In the genomic region with DNA sequence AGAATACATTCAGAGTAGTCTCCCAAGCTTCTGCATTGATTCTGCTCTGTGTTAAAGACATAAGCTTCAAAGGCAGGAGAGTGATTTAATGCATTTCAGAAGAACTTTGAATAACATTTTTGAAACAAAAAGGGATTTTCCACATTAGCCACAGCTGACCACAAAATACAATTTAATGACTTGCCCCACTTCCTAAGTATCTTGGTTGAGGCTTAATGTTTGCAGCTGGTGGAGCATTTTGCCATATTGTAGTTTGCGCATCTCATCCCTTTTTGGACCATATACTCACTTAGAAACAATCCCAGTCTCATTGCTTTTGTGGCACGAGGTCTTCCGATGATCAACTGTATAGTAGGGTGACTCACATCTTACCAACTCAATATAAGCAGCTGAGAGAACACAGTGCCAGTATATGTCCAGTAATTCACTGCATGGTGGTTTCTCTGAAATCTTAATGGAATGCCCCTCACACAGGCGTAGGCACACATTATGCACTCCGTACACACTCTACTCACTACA, we compare ENCODE assay signal across 8 cellular contexts.
A peak's percentile ranks its signal among the peaks of the same experiment; 100 is the strongest.
DNase-seq lines count a peak whose midpoint lies in the region; ATAC-seq and TF ChIP-seq lines count a peak whose summit lies in the region.

No MANE protein-coding gene starts in this region.

- no peaks in the 10 kb centered on the region for H3K9me3 ChIP-seq in AG04450 (ENCODE audit: control insufficient read depth, insufficient read depth, low read length)

- peak overlapping the region; percentile 42 for H3K4me3 Mint-ChIP-seq in activated naive CD8-positive, alpha-beta T cell treated with anti-CD3 and anti-CD28 coated beads, Interleukin-2, amount 10 ng/mL, durations not matched to agents 7 days and 5 days

- no peak overlapping the region for H3K4me3 ChIP-seq in AG04450 (ENCODE audit: low read depth, low read length)

- POLR2A ChIA-PET in AG04450 (lab: Yijun Ruan, JAX) = interaction anchor here (0.7 kb wide), 1 partner anchor 160 kb away, joined by 3 read pairs; no protein-coding TSS in a partner anchor
- POLR2A ChIA-PET in activated naive CD8-positive, alpha-beta T cell treated with anti-CD3 and anti-CD28 coated beads, Interleukin-2, amount 10 ng/mL, durations not matched to agents 7 days and 5 days (lab: Charles Lee) = no interaction called here

- ATAC-seq in GM19351 (IDR thresholded peaks at IDR 0.05; ENCODE audit: unreplicated experiment) (peak; percentile 63), HG03432 (IDR thresholded peaks at IDR 0.05; ENCODE audit: unreplicated experiment) (peak; percentile 77)
- peak; percentile 54 for ATAC-seq in activated naive CD8-positive, alpha-beta T cell treated with anti-CD3 and anti-CD28 coated beads, Interleukin-2, amount 10 ng/mL, durations not matched to agents 7 days and 5 days (ENCODE audit: low read depth)

- peaks cover 16% of the 10 kb centered on the region for H3K4me1 Mint-ChIP-seq in activated naive CD8-positive, alpha-beta T cell treated with anti-CD3 and anti-CD28 coated beads, Interleukin-2, amount 10 ng/mL, durations not matched to agents 7 days and 5 days

- H3K27me3 Mint-ChIP-seq in activated naive CD8-positive, alpha-beta T cell treated with anti-CD3 and anti-CD28 coated beads, Interleukin-2, amount 10 ng/mL, durations not matched to agents 7 days and 5 days = peaks cover 2% of the 10 kb centered on the region

- DNase-seq in AG04450 (ENCODE audit: low read depth, low spot score) (peak; percentile 81), DMS79 (lab: John Stamatoyannopoulos, UW) (no peak), C1 segment of cervical spinal cord (lab: John Stamatoyannopoulos, UW) (no peak), NCI-H1105 treated with DMSO at 0.1 percent for 48 hours (lab: John Stamatoyannopoulos, UW) (no peak)
- DNase-seq in activated naive CD8-positive, alpha-beta T cell treated with anti-CD3 and anti-CD28 coated beads, Interleukin-2, amount 10 ng/mL, durations not matched to agents 7 days and 5 days = no peak
- DNase-seq in stimulated activated CD8-positive, alpha-beta memory T cell treated with anti-CD3 and anti-CD28 coated beads, Interleukin-15, amount 100 ng/mL, for 48 hours (ENCODE audit: low read depth in 2 of 2) = peak; percentile 19 to 21

- no peak overlapping the region for H3K27ac Mint-ChIP-seq in activated naive CD8-positive, alpha-beta T cell treated with anti-CD3 and anti-CD28 coated beads, Interleukin-2, amount 10 ng/mL, durations not matched to agents 7 days and 5 days

- H3K36me3 Mint-ChIP-seq in activated naive CD8-positive, alpha-beta T cell treated with anti-CD3 and anti-CD28 coated beads, Interleukin-2, amount 10 ng/mL, durations not matched to agents 7 days and 5 days = peaks cover 4% of the 10 kb centered on the region

- peak overlapping the region; percentile 47 for H3K27ac ChIP-seq in AG04450 (ENCODE audit: low read depth, low read length)

- H3K27me3 ChIP-seq in AG04450 (ENCODE audit: control insufficient read depth, insufficient read depth, low read length) = no peaks in the 10 kb centered on the region

- no peak for TF ChIP-seq CTCF in AG04450 (IDR thresholded peaks at IDR 0.05; ENCODE audit: low read depth, low read length)

- H3K9me3 Mint-ChIP-seq in activated naive CD8-positive, alpha-beta T cell treated with anti-CD3 and anti-CD28 coated beads, Interleukin-2, amount 10 ng/mL, durations not matched to agents 7 days and 5 days = peaks cover 11% of the 10 kb centered on the region

- CTCF ChIA-PET in AG04450 (lab: Charles Lee) = no interaction called here

Comparison
In these comparisons a context has a peak if more than half of its experiments do, and no peak if none do; other contexts are left out.
1. DNase-seq: peak in AG04450 (single experiment) and stimulated activated CD8-positive, alpha-beta memory T cell treated with anti-CD3 and anti-CD28 coated beads, Interleukin-15, amount 100 ng/mL, for 48 hours (2 of 2); none in activated naive CD8-positive, alpha-beta T cell treated with anti-CD3 and anti-CD28 coated beads, Interleukin-2, amount 10 ng/mL, durations not matched to agents 7 days and 5 days (single experiment), DMS79 (single experiment), C1 segment of cervical spinal cord (0 of 14) and NCI-H1105 treated with DMSO at 0.1 percent for 48 hours (single experiment).
2. Peak in every context shown above with its lines, with median percentiles within 50 percentile points of each other: ATAC-seq.